In genomic region chr20:63893999-63894357, GRCh38 we compare ENCODE assay signal across 9 cellular contexts. TPM values are rescaled to one million over a fixed set of nuclear protein-coding genes. Genes with fewer than 3 reads are reported as not detected.
DNase-seq lines count a peak whose midpoint lies in the region; ATAC-seq and TF ChIP-seq lines count a peak whose summit lies in the region.
"Had no signal": no experiment of that assay in that cellular context is flagged by ENCODE, and none has a peak within 500 bp of the region (broad histone marks: within the 10 kb centered on the region; RNA-seq: fewer than 3 reads in every experiment).

No MANE protein-coding gene starts in this region.

- peak overlapping the region; percentile 91 for H3K4me2 ChIP-seq in mammary epithelial cell (ENCODE audit: insufficient read depth, low read depth, low read length)

- CTCF ChIA-PET in mammary epithelial cell (lab: Charles Lee; ENCODE audit: low non-redundant PET), result no interaction called here

- intact Hi-C loops in left cardiac atrium (cut with DNase I), result no loop called here
- intact Hi-C loops in mammary epithelial cell (cut with micrococcal nuclease), result no loop called here

- no TSS peak for BruUV-seq in mammary epithelial cell (replicated peaks; lab: Mats Ljungman, UMichigan)

- H4K20me1 ChIP-seq in mammary epithelial cell (ENCODE audit: insufficient read depth, low read length), result peaks cover 2% of the 10 kb centered on the region

- H3K9ac ChIP-seq in mammary epithelial cell (ENCODE audit: insufficient read depth, low read length), result no peak overlapping the region

- in situ Hi-C loops in mammary epithelial cell (cut with MboI; ENCODE audit: low sequenced_read_pairs in 2 of 2), result no loop called here

- DNase-seq in right atrium auricular region (ENCODE audit: low spot score) (no peak), left cardiac atrium (no peak), mammary epithelial cell (no peak), mucosa of gallbladder (ENCODE audit: low spot score) (no peak), HPDE6-E6E7 (ENCODE audit: extremely low spot score) (no peak)
- DNase-seq: GF-D8 had no signal

- dilution Hi-C loops in mammary epithelial cell (cut with HindIII; ENCODE audit: low sequenced_read_pairs), result loop anchor here (5.0 kb wide), 1 partner anchor 48 kb away; no protein-coding TSS in a partner anchor

- H3K27ac ChIP-seq in right atrium auricular region, result peak overlapping the region; percentile 74 to 77
- H3K27ac ChIP-seq in mammary epithelial cell (ENCODE audit: insufficient read depth, low read depth, low read length), result no peak overlapping the region
- peak overlapping the region; percentile 36 for H3K27ac ChIP-seq in mesodermal cell (ENCODE audit: low read depth, low read length, severe bottlenecking)

- no peaks in the 10 kb centered on the region for H3K9me3 ChIP-seq in right atrium auricular region
- H3K9me3 ChIP-seq in mammary epithelial cell (replicated peaks; ENCODE audit: insufficient read depth, low read length), result no peaks in the 10 kb centered on the region
- H3K9me3 ChIP-seq in mesodermal cell (ENCODE audit: control insufficient read depth, low read length), result no peaks in the 10 kb centered on the region

- H3K27me3 ChIP-seq in right atrium auricular region, result no peaks in the 10 kb centered on the region
- no peaks in the 10 kb centered on the region for H3K27me3 ChIP-seq in mammary epithelial cell (ENCODE audit: insufficient read depth, low read length)

- ATAC-seq in left cardiac atrium, result no peak
- ATAC-seq in GM18519 (IDR thresholded peaks at IDR 0.05; ENCODE audit: low FRiP score, unreplicated experiment), result no peak
- ATAC-seq in HG02571 (IDR thresholded peaks at IDR 0.05; ENCODE audit: unreplicated experiment), result no peak

- peaks cover 0 to 40% of the 10 kb centered on the region in 2 donors for H3K4me1 ChIP-seq in right atrium auricular region
- peaks cover 31% of the 10 kb centered on the region for H3K4me1 ChIP-seq in mammary epithelial cell (ENCODE audit: insufficient read depth, low read length)
- peaks cover 7% of the 10 kb centered on the region for H3K4me1 ChIP-seq in mesodermal cell (ENCODE audit: control insufficient read depth, insufficient read depth, low read length, poor library complexity, severe bottlenecking)

- no peak overlapping the region for H2AFZ ChIP-seq in mammary epithelial cell (ENCODE audit: low read depth, low read length)

- TF ChIP-seq CTCF in right atrium auricular region (IDR thresholded peaks at IDR 0.05) (no peak), mammary epithelial cell (conservative IDR thresholded peaks at IDR 0.05 in 1 of 2, IDR thresholded peaks at IDR 0.05 in 1 of 2; ENCODE audit: extremely low read depth in 1 of 2, insufficient read depth in 1 of 2, low read depth in 1 of 2, low read length in 2 of 2) (no peak)

- peaks cover 57% of the 10 kb centered on the region for H3K79me2 ChIP-seq in mammary epithelial cell (ENCODE audit: insufficient read depth, low read length)

- WGBS in mammary epithelial cell (ENCODE audit: low coverage, missing lambda C conversion rate), result 20% methylated on average over 6 of the region's 6 CpGs
- 51 to 52% methylated on average over 6 of the region's 6 CpGs for WGBS in mesodermal cell (ENCODE audit: insufficient coverage in 2 of 2), 2 experiments

- H3K36me3 ChIP-seq in right atrium auricular region (peaks cover 25% of the 10 kb centered on the region), mammary epithelial cell (ENCODE audit: insufficient read depth, low read length) (peaks cover 17% of the 10 kb centered on the region), mesodermal cell (ENCODE audit: control insufficient read depth, insufficient read depth, low read length) (peaks cover 46% of the 10 kb centered on the region)

- peak overlapping the region in 1 of 2 donors; percentile 64 for H3K4me3 ChIP-seq in right atrium auricular region
- peak overlapping the region in 2 of 3 experiments; percentile 55 to 65 for H3K4me3 ChIP-seq in mammary epithelial cell (replicated peaks in 1 of 3; ENCODE audit: insufficient read depth in 1 of 3, low read depth in 2 of 3, low read length in 3 of 3)
- H3K4me3 ChIP-seq in mesodermal cell (ENCODE audit: extremely low read depth, insufficient read depth, low read length, poor library complexity, severe bottlenecking), result peak overlapping the region; percentile 38

RNA-seq across cellular contexts. Expression of gene DNAJC5, which starts 0.9 kb away (rescaled TPM):
- total RNA-seq in right atrium auricular region, result 10 to 100 TPM; 41.2 to 43.8 TPM
- 10 to 100 TPM; 41.9 to 53.4 TPM for total RNA-seq in left cardiac atrium
- total RNA-seq in mammary epithelial cell, result 10 to 100 TPM; 77.0 to 78.7 TPM
- 54.8 TPM for polyA plus RNA-seq in mammary epithelial cell
- polyA minus RNA-seq in mammary epithelial cell, result 106 TPM
- polyA plus RNA-seq in mesodermal cell (2013, experiment 1 of 2), result 20.9 TPM
- polyA plus RNA-seq in mesodermal cell (2013, experiment 2 of 2), result 19.1 TPM
- total RNA-seq in mucosa of gallbladder, result 53.0 TPM

RNA-seq across cellular contexts. Expression of gene TPD52L2, which starts 28.9 kb away (rescaled TPM):
- 10 to 100 TPM; 80.6 to 84.0 TPM for total RNA-seq in right atrium auricular region
- 10 to 100 TPM; 67.5 to 68.7 TPM for total RNA-seq in left cardiac atrium
- total RNA-seq in mammary epithelial cell, result 100 to 1,000 TPM; 122 to 150 TPM
- 157 TPM for polyA plus RNA-seq in mammary epithelial cell
- 115 TPM for polyA minus RNA-seq in mammary epithelial cell
- polyA plus RNA-seq in mesodermal cell (2013, experiment 1 of 2), result 103 TPM
- 100 TPM for polyA plus RNA-seq in mesodermal cell (2013, experiment 2 of 2)
- total RNA-seq in mucosa of gallbladder, result 72.3 TPM

RNA-seq across cellular contexts. Expression of gene ABHD16B, which starts 32.7 kb away (rescaled TPM):
- total RNA-seq in right atrium auricular region (not detected), left cardiac atrium (not detected), mammary epithelial cell (not detected), mucosa of gallbladder (not detected)
- polyA plus RNA-seq in mammary epithelial cell, result not detected
- not detected for polyA minus RNA-seq in mammary epithelial cell
- not detected for polyA plus RNA-seq in mesodermal cell (2013, experiment 1 of 2)
- not detected for polyA plus RNA-seq in mesodermal cell (2013, experiment 2 of 2)
